In the genomic region with DNA sequence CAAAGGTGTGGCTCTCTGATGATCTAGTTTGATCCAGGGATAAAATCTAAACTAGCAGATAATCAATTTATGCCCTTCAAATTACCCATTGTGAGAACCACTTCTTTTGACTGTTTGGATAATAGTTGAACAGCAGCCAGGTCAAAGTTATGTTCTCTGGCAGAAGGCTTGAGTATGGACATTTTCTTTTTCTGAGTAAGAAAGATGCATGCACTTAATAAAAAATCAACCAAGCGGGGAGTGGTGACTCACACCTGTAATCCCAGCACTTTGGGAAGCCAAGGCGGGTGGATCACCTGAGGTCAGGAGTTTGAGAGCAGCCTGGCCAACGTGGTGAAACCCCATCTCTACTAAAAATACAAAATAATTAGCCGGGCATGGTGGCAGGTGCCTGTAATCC, we compare ENCODE assay signal across 9 cellular contexts. TPM values are rescaled to one million over a fixed set of nuclear protein-coding genes. Genes with fewer than 3 reads are reported as not detected.
A peak's percentile ranks its signal among the peaks of the same experiment; 100 is the strongest.
DNase-seq lines count a peak whose midpoint lies in the region; ATAC-seq, FAIRE-seq and TF ChIP-seq lines count a peak whose summit lies in the region.
"Not testable (repeated sequence)": the region's sequence is repeated elsewhere in the genome, so short reads cannot be mapped to it uniquely, and the experiment has no call there.
"Had no signal": no experiment of that assay in that cellular context is flagged by ENCODE, and none has a peak within 500 bp of the region (broad histone marks: within the 10 kb centered on the region; RNA-seq: fewer than 3 reads in every experiment).

No MANE protein-coding gene starts in this region.

- TF ChIP-seq RAD21 in IMR-90 (IDR thresholded peaks at IDR 0.05; ENCODE audit: low read length): not testable (repeated sequence)

- H3K56ac ChIP-seq in IMR-90 (ENCODE audit: extremely low read depth, insufficient read depth, low read length): not testable (repeated sequence)

- not testable (repeated sequence) for TF ChIP-seq POLR2A in IMR-90 (IDR thresholded peaks at IDR 0.05; ENCODE audit: low read depth, low read length)

- H3K4me1 ChIP-seq in IMR-90 (ENCODE audit: control insufficient read depth, insufficient read depth, low read length); astrocyte (ENCODE audit: insufficient read depth, low read length): not testable (repeated sequence)

- H3K79me1 ChIP-seq in IMR-90 (ENCODE audit: low read depth in 1 of 2, low read length in 2 of 2): not testable (repeated sequence)

- H3K9me3 ChIP-seq in IMR-90 (ENCODE audit: control insufficient read depth, insufficient read depth, low read length); astrocyte (ENCODE audit: insufficient read depth, low read depth, low read length): not testable (repeated sequence)

- intact Hi-C loops in IMR-90 (cut with micrococcal nuclease): not testable (repeated sequence)

- POLR2A ChIA-PET in IMR-90 (lab: Charles Lee; ENCODE audit: unreplicated experiment): not testable (repeated sequence)

- H2BK120ac ChIP-seq in IMR-90 (ENCODE audit: low read depth, low read length): not testable (repeated sequence)

- H2BK15ac ChIP-seq in IMR-90 (ENCODE audit: low read depth, low read length): not testable (repeated sequence)

- in situ Hi-C loops in Caki2 (cut with HindIII; ENCODE audit: low pct_unique_long_range_greater_than_20kb, low sequenced_read_pairs); IMR-90 (cut with MboI; ENCODE audit: low sequenced_read_pairs): not testable (repeated sequence)

- H4K91ac ChIP-seq in IMR-90 (ENCODE audit: insufficient read depth, low read depth, low read length): not testable (repeated sequence)

- H4K5ac ChIP-seq in IMR-90 (ENCODE audit: low read depth, low read length): not testable (repeated sequence)

- not testable (repeated sequence) for H2AFZ ChIP-seq in IMR-90 (replicated peaks; ENCODE audit: low read length, poor library complexity); astrocyte (ENCODE audit: low read depth, low read length)

- H3K27ac Mint-ChIP-seq in astrocyte (ENCODE audit: unreplicated experiment): not testable (repeated sequence)

- CTCF ChIA-PET in IMR-90 (lab: Yijun Ruan, JAX): not testable (repeated sequence)

- H3K4me1 Mint-ChIP-seq in astrocyte (ENCODE audit: low read depth, unreplicated experiment): not testable (repeated sequence)

- H3K4ac ChIP-seq in IMR-90 (ENCODE audit: low read depth, low read length): not testable (repeated sequence)

- not testable (repeated sequence) for H3K9me1 ChIP-seq in IMR-90 (ENCODE audit: insufficient read depth, low read length)

- no CpG with 5 or more reads among the region's 4 CpGs for WGBS in IMR-90 (ENCODE audit: extremely low coverage in 2 of 2, insufficient read length in 1 of 2), 2 experiments

- not testable (repeated sequence) for H4K20me1 ChIP-seq in IMR-90 (ENCODE audit: insufficient read depth, low read length); astrocyte (ENCODE audit: insufficient read depth, low read length)

- H3K23ac ChIP-seq in IMR-90 (ENCODE audit: low read depth, low read length): not testable (repeated sequence)

- H3K9ac ChIP-seq in IMR-90 (ENCODE audit: low read depth, low read length); astrocyte (ENCODE audit: low read length): not testable (repeated sequence)

- H3K27me3 Mint-ChIP-seq in astrocyte (ENCODE audit: low read depth, unreplicated experiment): not testable (repeated sequence)

- not testable (repeated sequence) for H2BK20ac ChIP-seq in IMR-90 (ENCODE audit: low read depth, low read length)

- H3K27me3 ChIP-seq in IMR-90 (ENCODE audit: control insufficient read depth, insufficient read depth, low read length); astrocyte (ENCODE audit: insufficient read depth, low read length): not testable (repeated sequence)

- H2BK5ac ChIP-seq in IMR-90 (ENCODE audit: low read depth, low read length, poor library complexity, severe bottlenecking): not testable (repeated sequence)

- dilution Hi-C loops in IMR-90 (cut with HindIII; ENCODE audit: low sequenced_read_pairs, unreplicated experiment): not testable (repeated sequence)

- not testable (repeated sequence) for H3K4me3 ChIP-seq in IMR-90 (ENCODE audit: insufficient read depth, low read depth, low read length); astrocyte (ENCODE audit: insufficient read depth, low read depth, low read length); epithelial cell of esophagus (ENCODE audit: low read length); fibroblast of the aortic adventitia (ENCODE audit: low read depth, low read length)

- ATAC-seq in IMR-90 (ENCODE audit: low read depth): not testable (repeated sequence)

- not testable (repeated sequence) for H3K9me3 Mint-ChIP-seq in astrocyte (ENCODE audit: unreplicated experiment)

- H4K8ac ChIP-seq in IMR-90 (ENCODE audit: low read depth in 2 of 2, low read length in 2 of 2): not testable (repeated sequence)

- not testable (repeated sequence) for H2AK9ac ChIP-seq in IMR-90 (replicated peaks; ENCODE audit: low read depth, low read length, poor library complexity)

- H3K79me2 ChIP-seq in astrocyte (ENCODE audit: insufficient read depth, low read length): not testable (repeated sequence)

- not testable (repeated sequence) for H3K36me3 ChIP-seq in IMR-90 (ENCODE audit: control insufficient read depth, insufficient read depth, low read length); astrocyte (ENCODE audit: insufficient read depth, low read length)

- BruUV-seq in IMR-90 (replicated peaks; lab: Mats Ljungman, UMichigan): not testable (repeated sequence)

- H2AK5ac ChIP-seq in IMR-90 (ENCODE audit: low read depth, low read length): not testable (repeated sequence)

- FAIRE-seq in RCC 7860 (lab: Jason Lieb, UNC): peak; percentile 80
- not testable (repeated sequence) for FAIRE-seq in astrocyte (lab: Jason Lieb, UNC)

- H3K4me2 ChIP-seq in IMR-90 (ENCODE audit: low read depth, low read length); astrocyte (ENCODE audit: low read length): not testable (repeated sequence)

- not testable (repeated sequence) for H3K4me3 Mint-ChIP-seq in astrocyte (ENCODE audit: unreplicated experiment)

- H3K14ac ChIP-seq in IMR-90 (replicated peaks; ENCODE audit: low read depth, low read length): not testable (repeated sequence)

- not testable (repeated sequence) for H3K27ac ChIP-seq in IMR-90 (ENCODE audit: insufficient read depth, low read length); astrocyte (ENCODE audit: low read depth, low read length)

- DNase-seq in Caki2 (ENCODE audit: low read depth) (peak; percentile 63), IMR-90 (peak; percentile 45), RCC 7860 (ENCODE audit: low spot score) (peak; percentile 50), astrocyte (ENCODE audit: low read depth) (peak; percentile 59), epithelial cell of esophagus (ENCODE audit: low read depth) (peak; percentile 39), fibroblast of the aortic adventitia (ENCODE audit: low read depth) (peak; percentile 62), renal cortical epithelial cell (ENCODE audit: low read depth) (peak; percentile 84)

- not testable (repeated sequence) for H3K18ac ChIP-seq in IMR-90 (ENCODE audit: low read depth, low read length)

- not testable (repeated sequence) for H3K36me3 Mint-ChIP-seq in astrocyte (ENCODE audit: low read depth, unreplicated experiment)

- TF ChIP-seq CTCF in IMR-90 (conservative IDR thresholded peaks at IDR 0.05; ENCODE audit: low read depth, low read length); astrocyte (IDR thresholded peaks at IDR 0.05; ENCODE audit: insufficient read depth, low read depth, low read length); epithelial cell of esophagus (IDR thresholded peaks at IDR 0.05; ENCODE audit: insufficient read depth, low read depth, low read length, missing control alignments); fibroblast of the aortic adventitia (IDR thresholded peaks at IDR 0.05; ENCODE audit: insufficient read depth, low read length): not testable (repeated sequence)

RNA-seq across cellular contexts. Expression of gene TXNDC2, which starts 5.7 kb away (rescaled TPM):
- 0.23 TPM in 1 of 2 replicates, not detected in the other for total RNA-seq in Caki2 (2014; rRNA removed; shearing (Covaris generic); ENCODE audit: low replicate concordance)
- total RNA-seq in IMR-90 (2012; rRNA removed) (under 0.01 and 0.18 TPM in 2 replicates), astrocyte (0.07 TPM in 1 of 2 replicates, not detected in the other), fibroblast of the aortic adventitia (ENCODE audit: low replicate concordance) (0.16 and 0.27 TPM in 2 replicates), renal cortical epithelial cell (not detected in 2 replicates)
- polyA plus RNA-seq in IMR-90 (2012; rRNA removed): 0.16 TPM in 1 of 2 replicates, not detected in the other
- polyA plus RNA-seq in IMR-90 (2012; cell fraction: cytosol; rRNA removed): 0.12 TPM in 1 of 2 replicates, not detected in the other
- 0.11 TPM in 1 of 2 replicates, not detected in the other for polyA plus RNA-seq in IMR-90 (2012; cell fraction: nucleus; rRNA removed; ENCODE audit: low replicate concordance)
- total RNA-seq: Caco-2; CD8-positive, alpha-beta memory T cell had no signal
- polyA plus RNA-seq: CD8-positive, alpha-beta memory T cell had no signal

RNA-seq across cellular contexts. Expression of gene VAPA, which starts 22.3 kb away (rescaled TPM):
- total RNA-seq in Caki2 (2014; rRNA removed; shearing (Covaris generic); ENCODE audit: low replicate concordance): 341 and 399 TPM in 2 replicates
- total RNA-seq in IMR-90 (2012; rRNA removed) (206 and 273 TPM in 2 replicates), astrocyte (176 and 181 TPM in 2 replicates), fibroblast of the aortic adventitia (ENCODE audit: low replicate concordance) (324 and 436 TPM in 2 replicates), renal cortical epithelial cell (296 and 403 TPM in 2 replicates)
- 164 and 199 TPM in 2 replicates for polyA plus RNA-seq in IMR-90 (2012; rRNA removed)
- 55.4 and 67.0 TPM in 2 replicates for polyA plus RNA-seq in IMR-90 (2012; cell fraction: cytosol; rRNA removed)
- 23.9 and 81.0 TPM in 2 replicates for polyA plus RNA-seq in IMR-90 (2012; cell fraction: nucleus; rRNA removed; ENCODE audit: low replicate concordance)
